ENCODE assay signal across 1 cellular context in genomic region chr1:153510984-153511410, GRCh38.
TF ChIP-seq lines count a peak whose summit lies in the region.

No MANE protein-coding gene starts in this region.

TF ChIP-seq in GM12878, 131 proteins besides CTCF, POLR2A, EP300 and RAD21 (continued from another document):
- TF ChIP-seq ZBTB4 (CRISPR knock-in tag; IDR thresholded peaks at IDR 0.05) (no peak), ZNF687 (IDR thresholded peaks at IDR 0.05) (no peak), ZBED1 (IDR thresholded peaks at IDR 0.05; ENCODE audit: borderline replicate concordance) (no peak), SP1 (IDR thresholded peaks at IDR 0.05; ENCODE audit: low read depth, low read length) (no peak), SMC3 (IDR thresholded peaks at IDR 0.05; ENCODE audit: borderline replicate concordance, low read length) (peak; percentile 84), NR2F1 (conservative IDR thresholded peaks at IDR 0.05) (no peak), CEBPZ (IDR thresholded peaks at IDR 0.05; ENCODE audit: low read depth, low read length) (no peak), SMARCA5 (IDR thresholded peaks at IDR 0.05) (no peak), IKZF1 (conservative IDR thresholded peaks at IDR 0.05) (peak; percentile 28; the same call in 1 of the 2 replicates), YY1 (IDR thresholded peaks at IDR 0.05; ENCODE audit: low read depth, low read length) (peak; percentile 45; the same call in 1 of the 2 replicates), MAX (IDR thresholded peaks at IDR 0.05; ENCODE audit: low read depth, low read length) (peak; percentile 74), STAT3 (IDR thresholded peaks at IDR 0.05; ENCODE audit: low read depth, low read length) (no peak), RB1 (IDR thresholded peaks at IDR 0.05; ENCODE audit: borderline replicate concordance) (0 out of 2 replicates have a peak, but pooled peaks have one; percentile 44)
